Comparison of ENCODE assay signal across 15 cellular contexts in the genomic region with DNA sequence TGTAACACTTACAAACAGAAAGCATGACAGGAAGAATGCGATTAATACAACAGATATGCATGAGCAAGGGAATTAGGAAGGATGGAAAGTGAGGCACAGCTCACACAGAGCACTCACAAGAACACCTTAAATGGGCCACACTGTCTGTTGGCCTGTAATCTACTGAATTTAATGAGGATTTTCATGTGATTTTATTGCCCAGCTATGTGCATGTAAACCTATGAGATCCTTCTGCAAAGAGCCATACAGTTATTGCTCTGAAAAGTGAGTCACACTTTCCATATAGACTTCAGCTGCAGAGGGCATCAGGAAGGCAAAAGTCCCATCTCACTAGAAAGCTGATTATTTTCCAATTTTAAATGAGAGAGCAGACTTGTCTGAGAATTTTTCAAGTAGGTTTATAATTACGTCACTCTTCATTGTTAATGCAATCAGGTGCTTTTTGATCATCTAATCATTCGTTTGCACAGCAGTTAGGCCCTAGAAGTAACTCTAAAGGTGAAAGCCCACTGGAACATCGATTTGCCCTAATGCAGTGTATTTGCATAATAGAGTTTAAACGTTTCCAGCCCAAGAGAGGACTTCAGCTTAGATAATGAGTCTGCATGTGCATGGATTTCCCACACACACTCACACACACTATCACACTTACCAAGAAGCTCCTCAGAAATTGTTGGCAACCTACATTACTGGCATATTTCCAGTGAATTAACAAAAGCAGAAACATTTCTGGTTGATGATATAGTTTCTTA.
DNase-seq lines count a peak whose midpoint lies in the region; ATAC-seq, FAIRE-seq and TF ChIP-seq lines count a peak whose summit lies in the region.
"Had no signal": no experiment of that assay in that cellular context is flagged by ENCODE, and none has a peak within 500 bp of the region (broad histone marks: within the 10 kb centered on the region; RNA-seq: fewer than 3 reads in every experiment).

No MANE protein-coding gene starts in this region.

- 45 to 50% methylated on average over 5 of the region's 5 CpGs for WGBS in GM23248 (ENCODE audit: low coverage in 1 of 2, low lambda C conversion rate in 2 of 2, missing lambda C conversion rate in 2 of 2), 2 experiments

- H3K4me1 ChIP-seq in GM23248 (ENCODE audit: insufficient read depth) (peaks cover 16% of the 10 kb centered on the region), keratinocyte (ENCODE audit: control insufficient read depth, extremely low read depth, insufficient read depth, low read length) (peaks cover 4% of the 10 kb centered on the region), MM.1S (ENCODE audit: low read length) (no peaks in the 10 kb centered on the region)
- H3K4me1 ChIP-seq: BE2C had no signal

- H3K9me1 ChIP-seq in keratinocyte (ENCODE audit: control insufficient read depth, extremely low read depth, insufficient read depth, low read length) = no peaks in the 10 kb centered on the region

- H3K4me2 ChIP-seq in GM23248 (ENCODE audit: unreplicated experiment) (peak overlapping the region; percentile 6), keratinocyte (ENCODE audit: control insufficient read depth, extremely low read depth, insufficient read depth, low read depth, low read length) (no peak overlapping the region), MM.1S (ENCODE audit: low read depth, low read length) (no peak overlapping the region)

- ATAC-seq in omental fat pad (ENCODE audit: low FRiP score) = no peak
- ATAC-seq in GM21528 (IDR thresholded peaks at IDR 0.05; ENCODE audit: low FRiP score, unreplicated experiment) = no peak

- H3K9me3 ChIP-seq in GM23248 (ENCODE audit: low read depth) = no peaks in the 10 kb centered on the region
- H3K9me3 ChIP-seq in keratinocyte (ENCODE audit: control insufficient read depth, low read depth, low read length) = no peaks in the 10 kb centered on the region
- H3K9me3 ChIP-seq in MM.1S (replicated peaks; ENCODE audit: insufficient read depth, low read length) = no peaks in the 10 kb centered on the region
- H3K9me3 ChIP-seq: BE2C, sigmoid colon had no signal

- peak; percentile 17 for FAIRE-seq in keratinocyte (lab: Jason Lieb, UNC)
- FAIRE-seq: GM12891, urothelium cell line had no signal

- no peak overlapping the region for H3K27ac ChIP-seq in GM23248
- no peak overlapping the region for H3K27ac ChIP-seq in keratinocyte (ENCODE audit: control insufficient read depth, insufficient read depth, low read length)
- H3K27ac ChIP-seq in MM.1S (ENCODE audit: low read length) = no peak overlapping the region
- H3K27ac ChIP-seq: sigmoid colon had no signal

- no peak overlapping the region for H3K9ac ChIP-seq in GM23248
- H3K9ac ChIP-seq in keratinocyte (ENCODE audit: control insufficient read depth, extremely low read depth, insufficient read depth, low read length) = no peak overlapping the region
- no peak overlapping the region for H3K9ac ChIP-seq in MM.1S (ENCODE audit: low read length)

- TF ChIP-seq CTCF in astrocyte of the spinal cord (IDR thresholded peaks at IDR 0.05; ENCODE audit: low read depth, low read length) (no peak), keratinocyte (optimal IDR thresholded peaks at IDR 0.05 in 1 of 3, IDR thresholded peaks at IDR 0.05 in 1 of 3, conservative IDR thresholded peaks at IDR 0.05 in 1 of 3; ENCODE audit: extremely low read depth in 1 of 3, insufficient read depth in 2 of 3, low read length in 3 of 3) (no peak), omental fat pad (IDR thresholded peaks at IDR 0.05) (no peak), MM.1S (IDR thresholded peaks at IDR 0.05; ENCODE audit: low read length) (no peak)

- no peaks in the 10 kb centered on the region for H3F3A ChIP-seq in GM23248 (ENCODE audit: insufficient read depth)
- H3F3A ChIP-seq in MM.1S (ENCODE audit: insufficient read depth, low read length) = no peaks in the 10 kb centered on the region

- H3K27me3 ChIP-seq in GM23248 (replicated peaks; ENCODE audit: insufficient read depth) (no peaks in the 10 kb centered on the region), keratinocyte (ENCODE audit: control insufficient read depth, extremely low read depth, insufficient read depth, low read length) (no peaks in the 10 kb centered on the region), MM.1S (replicated peaks; ENCODE audit: insufficient read depth, low read length) (no peaks in the 10 kb centered on the region)
- H3K27me3 ChIP-seq: BE2C, sigmoid colon had no signal

- H3K36me3 ChIP-seq in GM23248 (ENCODE audit: low read depth) = no peaks in the 10 kb centered on the region
- no peaks in the 10 kb centered on the region for H3K36me3 ChIP-seq in keratinocyte (ENCODE audit: control insufficient read depth in 2 of 2, extremely low read depth in 1 of 2, insufficient read depth in 2 of 2, low read length in 2 of 2)
- H3K36me3 ChIP-seq in MM.1S (replicated peaks; ENCODE audit: insufficient read depth, low read length) = no peaks in the 10 kb centered on the region
- H3K36me3 ChIP-seq: BE2C, sigmoid colon had no signal

- in situ Hi-C loops in GM23248 (cut with MboI) = no loop called here
- in situ Hi-C loops in astrocyte of the spinal cord (cut with HindIII; ENCODE audit: low sequenced_read_pairs) = no loop called here

- H3K79me2 ChIP-seq in GM23248 (ENCODE audit: insufficient read depth) (no peaks in the 10 kb centered on the region), keratinocyte (ENCODE audit: control insufficient read depth, insufficient read depth, low read length) (no peaks in the 10 kb centered on the region), MM.1S (ENCODE audit: low read length) (no peaks in the 10 kb centered on the region)

- dilution Hi-C loops in keratinocyte (cut with MboI; ENCODE audit: extremely low pct_ligation_motif_present, low sequenced_read_pairs) = no loop called here

- H3K4me3 ChIP-seq in GM23248 (no peak overlapping the region), astrocyte of the spinal cord (ENCODE audit: low read depth, low read length) (no peak overlapping the region), keratinocyte (ENCODE audit: control insufficient read depth in 2 of 3, extremely low read depth in 1 of 3, insufficient read depth in 2 of 3, low read depth in 1 of 3, low read length in 3 of 3) (no peak overlapping the region), MM.1S (ENCODE audit: low read length) (no peak overlapping the region)
- H3K4me3 ChIP-seq: sigmoid colon had no signal

- peak overlapping the region; percentile 59 for H2AFZ ChIP-seq in GM23248
- H2AFZ ChIP-seq in keratinocyte (ENCODE audit: control insufficient read depth, low read length) = no peak overlapping the region
- no peak overlapping the region for H2AFZ ChIP-seq in MM.1S (ENCODE audit: low read length)

- H4K20me1 ChIP-seq in GM23248 (ENCODE audit: insufficient read depth) (no peaks in the 10 kb centered on the region), keratinocyte (ENCODE audit: control insufficient read depth, extremely low read depth, insufficient read depth, low read length) (no peaks in the 10 kb centered on the region), MM.1S (ENCODE audit: insufficient read depth, low read length) (no peaks in the 10 kb centered on the region)

- H3K9me2 ChIP-seq in GM23248 (ENCODE audit: insufficient read depth) (no peaks in the 10 kb centered on the region), MM.1S (replicated peaks; ENCODE audit: insufficient read depth, low read length) (no peaks in the 10 kb centered on the region)

- DNase-seq in GM23248 (peak; percentile 56), NCI-H446 (lab: John Stamatoyannopoulos, UW) (peak; percentile 10 to 34), astrocyte of the spinal cord (ENCODE audit: low read depth, low spot score) (peak; percentile 57), keratinocyte (ENCODE audit: low read depth, low spot score) (no peak), omental fat pad (ENCODE audit: low spot score) (no peak), NCI-H82 (lab: John Stamatoyannopoulos, UW) (no peak), MM.1S (no peak)
- DNase-seq: activated naive CD4-positive, alpha-beta T cell treated with anti-CD3 and anti-CD28 coated beads for 36 hours; BE2C; DND-41; sigmoid colon; stimulated activated naive CD4-positive, alpha-beta T cell treated with Interleukin-2 at 50 U/mL for 16 hours had no signal

Comparison
In these comparisons a context has a peak if more than half of its experiments do, and no peak if none do; other contexts are left out.
1. DNase-seq: peak in GM23248 (single experiment), NCI-H446 (2 of 2) and astrocyte of the spinal cord (single experiment); none in keratinocyte (single experiment), omental fat pad (single experiment), NCI-H82 (single experiment) and MM.1S (single experiment).